ENCODE assay signal across 1 cellular context in genomic region chr6:36662380-36662779, GRCh38.
TF ChIP-seq lines count a peak whose summit lies in the region.

No MANE protein-coding gene starts in this region.

TF ChIP-seq in GM23338, 12 proteins besides CTCF, POLR2A, EP300 and RAD21:
- TF ChIP-seq CREB1 (CRISPR knock-in tag; IDR thresholded peaks at IDR 0.05; ENCODE audit: low read depth) (no peak), ZNF462 (CRISPR knock-in tag; IDR thresholded peaks at IDR 0.05) (no peak)
